Comparison of ENCODE assay signal across 1 cellular context in the genomic region with DNA sequence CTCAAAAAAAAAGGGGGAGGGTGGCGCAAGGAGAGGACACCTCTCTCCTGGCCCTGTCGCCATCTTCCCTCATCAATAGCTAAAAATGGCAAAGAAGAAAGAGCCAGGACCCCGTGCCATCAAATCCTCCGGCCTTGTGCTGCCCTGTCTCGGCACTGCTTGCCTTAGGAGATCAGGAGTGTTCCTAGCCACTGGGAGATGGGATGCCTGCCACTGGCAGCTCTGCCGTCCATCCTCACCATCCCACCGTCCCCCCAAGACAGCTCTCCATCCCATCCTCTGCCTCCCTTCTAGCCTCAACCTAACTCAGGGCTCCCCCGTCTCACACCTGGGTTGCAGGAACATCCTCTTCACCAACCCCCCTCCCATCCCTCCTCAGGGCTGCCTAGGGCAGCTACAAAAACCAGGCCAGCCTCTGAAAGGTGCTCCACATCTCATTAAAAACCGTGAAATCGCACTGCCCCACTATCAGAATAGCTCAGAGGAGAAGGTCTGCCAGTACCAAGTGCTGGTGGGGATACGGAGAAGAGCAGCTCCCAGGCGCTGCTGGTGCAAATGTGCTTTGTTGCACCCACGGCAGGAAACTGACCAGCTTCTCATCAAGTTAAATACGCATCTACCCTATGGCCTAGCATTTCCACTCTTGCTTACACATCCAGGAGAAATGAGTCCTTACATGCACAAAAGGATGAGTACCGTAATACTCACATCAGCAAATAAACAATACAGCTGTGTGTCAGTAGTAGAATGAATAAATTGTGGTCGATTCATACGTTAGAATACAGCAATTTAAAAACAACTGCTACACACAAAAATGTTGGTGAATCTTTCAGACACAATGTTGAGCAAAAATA.
TF ChIP-seq lines count a peak whose summit lies in the region.

No MANE protein-coding gene starts in this region.

TF ChIP-seq in IMR-90, 13 proteins besides CTCF, POLR2A, EP300 and RAD21 (continued from another document):
- TF ChIP-seq, protein P1, sequence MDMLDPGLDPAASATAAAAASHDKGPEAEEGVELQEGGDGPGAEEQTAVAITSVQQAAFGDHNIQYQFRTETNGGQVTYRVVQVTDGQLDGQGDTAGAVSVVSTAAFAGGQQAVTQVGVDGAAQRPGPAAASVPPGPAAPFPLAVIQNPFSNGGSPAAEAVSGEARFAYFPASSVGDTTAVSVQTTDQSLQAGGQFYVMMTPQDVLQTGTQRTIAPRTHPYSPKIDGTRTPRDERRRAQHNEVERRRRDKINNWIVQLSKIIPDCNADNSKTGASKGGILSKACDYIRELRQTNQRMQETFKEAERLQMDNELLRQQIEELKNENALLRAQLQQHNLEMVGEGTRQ (IDR thresholded peaks at IDR 0.05; ENCODE audit: low read depth, low read length): no peak
- TF ChIP-seq MAZ (IDR thresholded peaks at IDR 0.05; ENCODE audit: borderline replicate concordance, low read depth, low read length) (0 out of 2 replicates have a peak, but pooled peaks have one; percentile 15), BHLHE40 (IDR thresholded peaks at IDR 0.05; ENCODE audit: low read depth, low read length) (peak; percentile 48; the same call in 1 of the 2 replicates), CHD1 (IDR thresholded peaks at IDR 0.05; ENCODE audit: low read depth, low read length) (no peak), NFE2L2 (IDR thresholded peaks at IDR 0.05; ENCODE audit: low read depth, low read length) (peak; percentile 15; the same call in 1 of the 2 replicates), FOS (IDR thresholded peaks at IDR 0.05; ENCODE audit: low read depth, low read length) (peak; percentile 89), CEBPB (IDR thresholded peaks at IDR 0.05; ENCODE audit: low read depth, low read length) (peak; percentile 63), RCOR1 (IDR thresholded peaks at IDR 0.05; ENCODE audit: insufficient replicate concordance, low read length) (no peak), MAFK (IDR thresholded peaks at IDR 0.05; ENCODE audit: low read depth, low read length) (peak; percentile 86), MXI1 (IDR thresholded peaks at IDR 0.05; ENCODE audit: borderline replicate concordance, low read depth, low read length) (no peak), RFX5 (IDR thresholded peaks at IDR 0.05; ENCODE audit: low read depth, low read length) (no peak)
- TF ChIP-seq, protein P2, sequence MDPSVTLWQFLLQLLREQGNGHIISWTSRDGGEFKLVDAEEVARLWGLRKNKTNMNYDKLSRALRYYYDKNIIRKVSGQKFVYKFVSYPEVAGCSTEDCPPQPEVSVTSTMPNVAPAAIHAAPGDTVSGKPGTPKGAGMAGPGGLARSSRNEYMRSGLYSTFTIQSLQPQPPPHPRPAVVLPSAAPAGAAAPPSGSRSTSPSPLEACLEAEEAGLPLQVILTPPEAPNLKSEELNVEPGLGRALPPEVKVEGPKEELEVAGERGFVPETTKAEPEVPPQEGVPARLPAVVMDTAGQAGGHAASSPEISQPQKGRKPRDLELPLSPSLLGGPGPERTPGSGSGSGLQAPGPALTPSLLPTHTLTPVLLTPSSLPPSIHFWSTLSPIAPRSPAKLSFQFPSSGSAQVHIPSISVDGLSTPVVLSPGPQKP (IDR thresholded peaks at IDR 0.05; ENCODE audit: borderline replicate concordance, low read depth, low read length): no peak
